ENCODE assay signal across 17 cellular contexts in genomic region chr3:151356791-151357460, GRCh38. TPM values are rescaled to one million over a fixed set of nuclear protein-coding genes. Genes with fewer than 3 reads are reported as not detected.
DNase-seq lines count a peak whose midpoint lies in the region; ATAC-seq and TF ChIP-seq lines count a peak whose summit lies in the region.
"Had no signal": no experiment of that assay in that cellular context is flagged by ENCODE, and none has a peak within 500 bp of the region (broad histone marks: within the 10 kb centered on the region; RNA-seq: fewer than 3 reads in every experiment).

No MANE protein-coding gene starts in this region.

- no peak overlapping the region for H4K91ac ChIP-seq in IMR-90 (ENCODE audit: insufficient read depth, low read depth, low read length)

- no peak overlapping the region for H2AK9ac ChIP-seq in IMR-90 (replicated peaks; ENCODE audit: low read depth, low read length, poor library complexity)

- TF ChIP-seq POLR2A in IMR-90 (IDR thresholded peaks at IDR 0.05; ENCODE audit: low read depth, low read length) = no peak

- no peak overlapping the region for H3K14ac ChIP-seq in IMR-90 (replicated peaks; ENCODE audit: low read depth, low read length)

- no peak overlapping the region for H3K27ac Mint-ChIP-seq in activated naive CD8-positive, alpha-beta T cell treated with anti-CD3 and anti-CD28 coated beads, Interleukin-2, amount 50 U/mL, for 24 hours
- H3K27ac Mint-ChIP-seq: activated naive CD8-positive, alpha-beta T cell treated with anti-CD3 and anti-CD28 coated beads for 36 hours; mesothelial cell of epicardium had no signal

- H3K79me1 ChIP-seq in IMR-90 (ENCODE audit: low read depth in 1 of 2, low read length in 2 of 2) = no peaks in the 10 kb centered on the region

- no peak overlapping the region for H3K4me3 Mint-ChIP-seq in activated naive CD8-positive, alpha-beta T cell treated with anti-CD3 and anti-CD28 coated beads, Interleukin-2, amount 50 U/mL, for 24 hours
- H3K4me3 Mint-ChIP-seq: activated naive CD8-positive, alpha-beta T cell treated with anti-CD3 and anti-CD28 coated beads for 36 hours; mesothelial cell of epicardium had no signal

- peaks cover 5% of the 10 kb centered on the region for H3K4me1 Mint-ChIP-seq in activated naive CD8-positive, alpha-beta T cell treated with anti-CD3 and anti-CD28 coated beads, Interleukin-2, amount 50 U/mL, for 24 hours
- H3K4me1 Mint-ChIP-seq: mesothelial cell of epicardium had no signal

- H3K4me3 ChIP-seq in IMR-90 (ENCODE audit: insufficient read depth, low read depth, low read length) (no peak overlapping the region), brain microvascular endothelial cell (ENCODE audit: low read depth, low read length) (no peak overlapping the region)
- H3K4me3 ChIP-seq: prostate gland, SJCRH30 had no signal

- H2BK5ac ChIP-seq in IMR-90 (ENCODE audit: low read depth, low read length, poor library complexity, severe bottlenecking) = no peak overlapping the region

- H3K36me3 Mint-ChIP-seq in activated naive CD8-positive, alpha-beta T cell treated with anti-CD3 and anti-CD28 coated beads, Interleukin-2, amount 50 U/mL, for 24 hours (ENCODE audit: low read depth) = no peaks in the 10 kb centered on the region
- H3K36me3 Mint-ChIP-seq: activated naive CD8-positive, alpha-beta T cell treated with anti-CD3 and anti-CD28 coated beads for 36 hours had no signal

- H3K18ac ChIP-seq in IMR-90 (ENCODE audit: low read depth, low read length) = no peak overlapping the region

- intact Hi-C loops in IMR-90 (cut with micrococcal nuclease) = no loop called here

- in situ Hi-C loops in IMR-90 (cut with MboI; ENCODE audit: low sequenced_read_pairs) (no loop called here), brain microvascular endothelial cell (cut with HindIII; ENCODE audit: low pct_ligation_motif_present, low sequenced_read_pairs) (no loop called here)

- peak overlapping the region; percentile 41; the same call in 1 of the 2 replicates for H3K4me2 ChIP-seq in IMR-90 (ENCODE audit: low read depth, low read length)

- dilution Hi-C loops in IMR-90 (cut with HindIII; ENCODE audit: low sequenced_read_pairs, unreplicated experiment) = no loop called here

- H3K9me3 ChIP-seq in IMR-90 (ENCODE audit: control insufficient read depth, insufficient read depth, low read length) = no peaks in the 10 kb centered on the region
- H3K9me3 ChIP-seq: prostate gland, SJCRH30 had no signal

- H4K5ac ChIP-seq in IMR-90 (ENCODE audit: low read depth, low read length) = no peak overlapping the region

- H2BK15ac ChIP-seq in IMR-90 (ENCODE audit: low read depth, low read length) = no peak overlapping the region

- BruUV-seq in IMR-90 (replicated peaks; lab: Mats Ljungman, UMichigan) = no TSS peak

- TF ChIP-seq CTCF in IMR-90 (conservative IDR thresholded peaks at IDR 0.05; ENCODE audit: low read depth, low read length) (no peak), brain microvascular endothelial cell (IDR thresholded peaks at IDR 0.05; ENCODE audit: low read depth, low read length, missing control alignments) (no peak)

- CTCF ChIA-PET in IMR-90 (lab: Yijun Ruan, JAX) = interaction anchor here (0.7 kb wide), 2 partner anchors 33 to 81 kb away, joined by 3 read pairs; no protein-coding TSS in a partner anchor

- H3K4me1 ChIP-seq in IMR-90 (ENCODE audit: control insufficient read depth, insufficient read depth, low read length) = peaks cover 2% of the 10 kb centered on the region
- H3K4me1 ChIP-seq: SJCRH30 had no signal

- no peaks in the 10 kb centered on the region for H3K27me3 ChIP-seq in IMR-90 (ENCODE audit: control insufficient read depth, insufficient read depth, low read length)
- no peaks in the 10 kb centered on the region for H3K27me3 ChIP-seq in brain microvascular endothelial cell (replicated peaks)
- H3K27me3 ChIP-seq: foreskin keratinocyte, SJCRH30 had no signal

- POLR2A ChIA-PET in IMR-90 (lab: Charles Lee; ENCODE audit: unreplicated experiment) = no interaction called here

- no peak overlapping the region for H3K56ac ChIP-seq in IMR-90 (ENCODE audit: extremely low read depth, insufficient read depth, low read length)

- no peaks in the 10 kb centered on the region for H3K9me3 Mint-ChIP-seq in activated naive CD8-positive, alpha-beta T cell treated with anti-CD3 and anti-CD28 coated beads, Interleukin-2, amount 50 U/mL, for 24 hours
- H3K9me3 Mint-ChIP-seq: activated naive CD8-positive, alpha-beta T cell treated with anti-CD3 and anti-CD28 coated beads for 36 hours; mesothelial cell of epicardium had no signal

- H4K8ac ChIP-seq in IMR-90 (ENCODE audit: low read depth in 2 of 2, low read length in 2 of 2) = no peak overlapping the region

- no peak overlapping the region for H3K27ac ChIP-seq in IMR-90 (ENCODE audit: insufficient read depth, low read length)
- no peak overlapping the region for H3K27ac ChIP-seq in brain microvascular endothelial cell
- H3K27ac ChIP-seq: foreskin keratinocyte, prostate gland, SJCRH30, VCaP had no signal

- no peak overlapping the region for H2BK20ac ChIP-seq in IMR-90 (ENCODE audit: low read depth, low read length)

- H3K27me3 Mint-ChIP-seq in activated naive CD8-positive, alpha-beta T cell treated with anti-CD3 and anti-CD28 coated beads, Interleukin-2, amount 50 U/mL, for 24 hours = peaks cover 2% of the 10 kb centered on the region

- TF ChIP-seq RAD21 in IMR-90 (IDR thresholded peaks at IDR 0.05; ENCODE audit: low read length) = no peak

- H3K23ac ChIP-seq in IMR-90 (ENCODE audit: low read depth, low read length) = no peak overlapping the region

- no peaks in the 10 kb centered on the region for H4K20me1 ChIP-seq in IMR-90 (ENCODE audit: insufficient read depth, low read length)

- H3K9ac ChIP-seq in IMR-90 (ENCODE audit: low read depth, low read length) = no peak overlapping the region

- no peaks in the 10 kb centered on the region for H3K9me1 ChIP-seq in IMR-90 (ENCODE audit: insufficient read depth, low read length)

- H2AK5ac ChIP-seq in IMR-90 (ENCODE audit: low read depth, low read length) = no peak overlapping the region

- no CpG with 5 or more reads among the region's 2 CpGs for WGBS in IMR-90 (ENCODE audit: extremely low coverage in 2 of 2, insufficient read length in 1 of 2), 2 experiments

- peak; percentile 6 for DNase-seq in A172 (ENCODE audit: low spot score)
- DNase-seq in IMR-90 = peak; percentile 30
- peak; percentile 20 for DNase-seq in brain microvascular endothelial cell
- peak; percentile 67 for DNase-seq in medulla oblongata (ENCODE audit: extremely low spot score)
- no peak for DNase-seq in activated CD4-positive, CD25-positive, alpha-beta regulatory T cell (lab: John Stamatoyannopoulos, UW)
- no peak for DNase-seq in activated naive CD8-positive, alpha-beta T cell treated with anti-CD3 and anti-CD28 coated beads, Interleukin-2, amount 50 U/mL, for 24 hours
- DNase-seq: activated naive CD8-positive, alpha-beta T cell treated with anti-CD3 and anti-CD28 coated beads for 36 hours; DMS79 treated with DMSO at 0.1 percent for 48 hours; foreskin keratinocyte; NCI-H187 treated with DMSO at 0.1 percent for 48 hours; trophoblast cell had no signal

- H2BK120ac ChIP-seq in IMR-90 (ENCODE audit: low read depth, low read length) = no peak overlapping the region

- H3K4ac ChIP-seq in IMR-90 (ENCODE audit: low read depth, low read length) = no peak overlapping the region

- H2AFZ ChIP-seq in IMR-90 (replicated peaks; ENCODE audit: low read length, poor library complexity) = no peak overlapping the region

- peak; percentile 51 for ATAC-seq in IMR-90 (ENCODE audit: low read depth)
- ATAC-seq in GM19463 (IDR thresholded peaks at IDR 0.05; ENCODE audit: unreplicated experiment) = no peak
- no peak for ATAC-seq in activated naive CD8-positive, alpha-beta T cell treated with anti-CD3 and anti-CD28 coated beads, Interleukin-2, amount 50 U/mL, for 24 hours
- ATAC-seq in HG03571 (IDR thresholded peaks at IDR 0.05; ENCODE audit: unreplicated experiment) = no peak
- ATAC-seq: foreskin keratinocyte had no signal

- H3K36me3 ChIP-seq in IMR-90 (ENCODE audit: control insufficient read depth, insufficient read depth, low read length) (no peaks in the 10 kb centered on the region), brain microvascular endothelial cell (replicated peaks) (no peaks in the 10 kb centered on the region)
- H3K36me3 ChIP-seq: prostate gland, SJCRH30 had no signal

TF ChIP-seq in IMR-90, 13 proteins besides CTCF, POLR2A, EP300 and RAD21:
- TF ChIP-seq RFX5 (IDR thresholded peaks at IDR 0.05; ENCODE audit: low read depth, low read length) (no peak), CHD1 (IDR thresholded peaks at IDR 0.05; ENCODE audit: low read depth, low read length) (no peak), MAZ (IDR thresholded peaks at IDR 0.05; ENCODE audit: borderline replicate concordance, low read depth, low read length) (no peak), ELK1 (IDR thresholded peaks at IDR 0.05; ENCODE audit: borderline replicate concordance, low read depth, low read length) (no peak)

RNA-seq across cellular contexts. Expression of gene P2RY13, which starts 27.6 kb away (rescaled TPM):
- not detected in 2 replicates for total RNA-seq in A172 (2014; rRNA removed; shearing (Covaris generic))
- not detected in 2 replicates for total RNA-seq in IMR-90 (2012; rRNA removed)
- not detected in 2 replicates for polyA plus RNA-seq in IMR-90 (2012; rRNA removed)
- not detected in 2 replicates for polyA plus RNA-seq in IMR-90 (2012; cell fraction: cytosol; rRNA removed)
- not detected in 2 replicates for polyA plus RNA-seq in IMR-90 (2012; cell fraction: nucleus; rRNA removed; ENCODE audit: low replicate concordance)
- total RNA-seq: activated naive CD8-positive, alpha-beta T cell treated with anti-CD3 and anti-CD28 coated beads for 36 hours; foreskin keratinocyte; mesothelial cell of epicardium; SJCRH30 had no signal
- polyA plus RNA-seq: foreskin keratinocyte had no signal

RNA-seq across cellular contexts. Expression of gene P2RY12, which starts 27.6 kb away (rescaled TPM):
- total RNA-seq in A172 (2014; rRNA removed; shearing (Covaris generic)) = not detected in 2 replicates
- not detected in 2 replicates for total RNA-seq in IMR-90 (2012; rRNA removed)
- not detected in 2 replicates for polyA plus RNA-seq in IMR-90 (2012; rRNA removed)
- not detected in 2 replicates for polyA plus RNA-seq in IMR-90 (2012; cell fraction: cytosol; rRNA removed)
- not detected in 2 replicates for polyA plus RNA-seq in IMR-90 (2012; cell fraction: nucleus; rRNA removed; ENCODE audit: low replicate concordance)
- total RNA-seq: activated naive CD8-positive, alpha-beta T cell treated with anti-CD3 and anti-CD28 coated beads for 36 hours; foreskin keratinocyte; mesothelial cell of epicardium; SJCRH30 had no signal
- polyA plus RNA-seq: foreskin keratinocyte had no signal

RNA-seq across cellular contexts. Expression of gene GPR87, which starts 40.3 kb away (rescaled TPM):
- total RNA-seq in A172 (2014; rRNA removed; shearing (Covaris generic)) = 0.77 TPM in 1 of 2 replicates, not detected in the other
- total RNA-seq in IMR-90 (2012; rRNA removed) = 0.28 and 0.36 TPM in 2 replicates
- polyA plus RNA-seq in IMR-90 (2012; rRNA removed) = 0.26 TPM in 2 replicates
- 0.05 and 0.06 TPM in 2 replicates for polyA plus RNA-seq in IMR-90 (2012; cell fraction: cytosol; rRNA removed)
- 0.05 and 0.21 TPM in 2 replicates for polyA plus RNA-seq in IMR-90 (2012; cell fraction: nucleus; rRNA removed; ENCODE audit: low replicate concordance)
- total RNA-seq: activated naive CD8-positive, alpha-beta T cell treated with anti-CD3 and anti-CD28 coated beads for 36 hours; SJCRH30 had no signal

Comparison
In these comparisons a context has a peak if more than half of its experiments do, and no peak if none do; other contexts are left out.
1. DNase-seq: peak in A172 (single experiment), IMR-90 (single experiment), brain microvascular endothelial cell (single experiment) and medulla oblongata (single experiment); none in activated CD4-positive, CD25-positive, alpha-beta regulatory T cell (0 of 4) and activated naive CD8-positive, alpha-beta T cell treated with anti-CD3 and anti-CD28 coated beads, Interleukin-2, amount 50 U/mL, for 24 hours (single experiment).